ENCODE assay signal across 10 cellular contexts in the genomic region with DNA sequence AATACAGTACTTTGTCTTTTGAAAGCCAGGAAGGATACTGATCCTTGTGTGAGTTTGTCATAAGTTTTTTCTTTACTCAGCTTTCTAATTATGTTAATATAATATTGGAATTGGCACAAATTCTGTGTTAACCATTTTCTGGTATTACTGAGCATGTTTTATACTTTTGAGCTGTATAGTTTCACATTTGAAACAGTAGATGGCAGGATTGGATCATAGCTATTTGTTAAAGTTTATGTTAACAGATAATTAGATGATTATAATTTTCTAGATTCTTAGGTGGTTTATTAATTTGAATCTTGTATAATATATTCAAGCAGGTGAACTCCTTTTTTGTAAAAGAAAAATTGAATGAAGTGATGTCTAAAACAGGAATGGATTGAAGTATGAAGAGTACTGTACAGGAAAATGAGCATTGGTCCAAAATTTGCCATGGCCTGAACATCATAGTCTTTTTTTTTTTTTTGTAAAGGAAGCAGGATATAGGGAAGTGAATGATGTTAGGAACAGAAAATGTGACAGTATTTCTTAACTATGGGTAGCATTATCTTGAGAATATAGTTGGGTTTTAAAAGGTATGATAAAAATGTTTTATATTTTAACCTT.
DNase-seq lines count a peak whose midpoint lies in the region; ATAC-seq, FAIRE-seq and TF ChIP-seq lines count a peak whose summit lies in the region.
"Had no signal": no experiment of that assay in that cellular context is flagged by ENCODE, and none has a peak within 500 bp of the region (broad histone marks: within the 10 kb centered on the region; RNA-seq: fewer than 3 reads in every experiment).

No MANE protein-coding gene starts in this region.

- H3K4me1 Mint-ChIP-seq in chondrocyte (ENCODE audit: low read depth) (no peaks in the 10 kb centered on the region), GM23338 (no peaks in the 10 kb centered on the region; the same call in 2 of the 3 replicates)

- H3K36me3 ChIP-seq in MM.1S (replicated peaks; ENCODE audit: insufficient read depth, low read length) (no peaks in the 10 kb centered on the region), pancreas (no peaks in the 10 kb centered on the region), GM23338 (ENCODE audit: insufficient read depth) (no peaks in the 10 kb centered on the region)
- H3K36me3 ChIP-seq: BLaER1 had no signal

- H3K4me1 ChIP-seq in MM.1S (ENCODE audit: low read length) (no peaks in the 10 kb centered on the region), pancreas (peaks cover 0 to 7% (median 0%) of the 10 kb centered on the region in 3 donors), GM23338 (ENCODE audit: insufficient read depth) (no peaks in the 10 kb centered on the region)
- H3K4me1 ChIP-seq: BLaER1 had no signal

- H3K36me3 Mint-ChIP-seq in chondrocyte (ENCODE audit: low read depth) (no peaks in the 10 kb centered on the region), GM23338 (ENCODE audit: low read depth) (no peaks in the 10 kb centered on the region)

- no peaks in the 10 kb centered on the region for H3K27me3 ChIP-seq in MM.1S (replicated peaks; ENCODE audit: insufficient read depth, low read length)
- H3K27me3 ChIP-seq in pancreas, result no peaks in the 10 kb centered on the region
- no peaks in the 10 kb centered on the region for H3K27me3 ChIP-seq in GM23338 (ENCODE audit: insufficient read depth)
- H3K27me3 ChIP-seq: BLaER1 had no signal

- H3K27me3 Mint-ChIP-seq in chondrocyte (ENCODE audit: low read depth) (no peaks in the 10 kb centered on the region), GM23338 (ENCODE audit: insufficient read depth, low read depth, poor library complexity) (no peaks in the 10 kb centered on the region)

- H3K9me3 Mint-ChIP-seq in chondrocyte (ENCODE audit: low read depth) (no peaks in the 10 kb centered on the region), GM23338 (no peaks in the 10 kb centered on the region)

- DNase-seq in NCI-H2107 treated with DMSO at 0.1 percent for 48 hours (lab: John Stamatoyannopoulos, UW; ENCODE audit: unreplicated experiment) (peak; percentile 15), NCI-H2107 (lab: John Stamatoyannopoulos, UW) (no peak), MM.1S (peak; percentile 25), chondrocyte (ENCODE audit: low spot score) (no peak), pancreas (no peak), GM23338 (ENCODE audit: low spot score) (no peak), SHP77 treated with DMSO at 0.1 percent for 48 hours (lab: John Stamatoyannopoulos, UW) (no peak)
- DNase-seq: foreskin melanocyte had no signal

- H4K20me1 ChIP-seq in MM.1S (ENCODE audit: insufficient read depth, low read length) (no peaks in the 10 kb centered on the region), GM23338 (replicated peaks; ENCODE audit: insufficient read depth) (no peaks in the 10 kb centered on the region)
- H4K20me1 ChIP-seq: BLaER1 had no signal

- H2AFZ ChIP-seq in MM.1S (ENCODE audit: low read length) (no peak overlapping the region), GM23338 (no peak overlapping the region)

- H3K4me2 ChIP-seq in MM.1S (ENCODE audit: low read depth, low read length), result no peak overlapping the region
- no peak overlapping the region for H3K4me2 ChIP-seq in GM23338
- H3K4me2 ChIP-seq: BLaER1 had no signal

- H3K9me2 ChIP-seq in MM.1S (replicated peaks; ENCODE audit: insufficient read depth, low read length) (no peaks in the 10 kb centered on the region), GM23338 (ENCODE audit: insufficient read depth) (no peaks in the 10 kb centered on the region)

- H3K27ac ChIP-seq in MM.1S (ENCODE audit: low read length) (no peak overlapping the region), pancreas (no peak overlapping the region), GM23338 (ENCODE audit: low read depth) (no peak overlapping the region)
- H3K27ac ChIP-seq: BLaER1 had no signal

- no peak overlapping the region for H3K9ac ChIP-seq in MM.1S (ENCODE audit: low read length)
- H3K9ac ChIP-seq: BLaER1 had no signal

- H3K4me3 Mint-ChIP-seq in chondrocyte (ENCODE audit: unreplicated experiment) (no peak overlapping the region), GM23338 (no peak overlapping the region)

- intact Hi-C loops in pancreas (cut with DNase I), result loop anchor here in 1 of 3 donors (10.0 kb wide), 1 partner anchor 115 kb away; no protein-coding TSS in a partner anchor

- FAIRE-seq in pancreas (lab: Jason Lieb, UNC), result peak; percentile 86

- H3K9me3 ChIP-seq in MM.1S (replicated peaks; ENCODE audit: insufficient read depth, low read length) (no peaks in the 10 kb centered on the region), pancreas (no peaks in the 10 kb centered on the region)
- H3K9me3 ChIP-seq: BLaER1 had no signal

- no peak overlapping the region for H3K27ac Mint-ChIP-seq in chondrocyte (ENCODE audit: unreplicated experiment)
- no peak overlapping the region for H3K27ac Mint-ChIP-seq in GM23338

- TF ChIP-seq CTCF in MM.1S (IDR thresholded peaks at IDR 0.05; ENCODE audit: low read length), result peak; percentile 52
- TF ChIP-seq CTCF in chondrocyte (IDR thresholded peaks at IDR 0.05), result peak; percentile 86
- TF ChIP-seq CTCF in pancreas (IDR thresholded peaks at IDR 0.05), result peak in 1 of 4 donors; percentile 27
- TF ChIP-seq CTCF in GM23338 (conservative IDR thresholded peaks at IDR 0.05; ENCODE audit: low read depth in 2 of 2), result peak in 1 of 2 experiments; percentile 48; a peak in 3 of 4 replicates

- no peaks in the 10 kb centered on the region for H3F3A ChIP-seq in MM.1S (ENCODE audit: insufficient read depth, low read length)
- no peaks in the 10 kb centered on the region for H3F3A ChIP-seq in GM23338 (replicated peaks; ENCODE audit: low read depth)

- peak in 2 of 4 donors; percentile 38 to 51 for ATAC-seq in pancreas
- ATAC-seq in GM23338, result no peak
- ATAC-seq in GM21381 (IDR thresholded peaks at IDR 0.05; ENCODE audit: unreplicated experiment), result no peak

- H3K79me2 ChIP-seq in MM.1S (ENCODE audit: low read length) (no peaks in the 10 kb centered on the region), GM23338 (replicated peaks; ENCODE audit: insufficient read depth) (no peaks in the 10 kb centered on the region)

- H3K4me3 ChIP-seq in MM.1S (ENCODE audit: low read length) (no peak overlapping the region), pancreas (no peak overlapping the region), GM23338 (no peak overlapping the region)
- H3K4me3 ChIP-seq: BLaER1 had no signal

TF ChIP-seq in GM23338, 12 proteins besides CTCF, POLR2A, EP300 and RAD21 (continues in another document):
- TF ChIP-seq, protein P1, sequence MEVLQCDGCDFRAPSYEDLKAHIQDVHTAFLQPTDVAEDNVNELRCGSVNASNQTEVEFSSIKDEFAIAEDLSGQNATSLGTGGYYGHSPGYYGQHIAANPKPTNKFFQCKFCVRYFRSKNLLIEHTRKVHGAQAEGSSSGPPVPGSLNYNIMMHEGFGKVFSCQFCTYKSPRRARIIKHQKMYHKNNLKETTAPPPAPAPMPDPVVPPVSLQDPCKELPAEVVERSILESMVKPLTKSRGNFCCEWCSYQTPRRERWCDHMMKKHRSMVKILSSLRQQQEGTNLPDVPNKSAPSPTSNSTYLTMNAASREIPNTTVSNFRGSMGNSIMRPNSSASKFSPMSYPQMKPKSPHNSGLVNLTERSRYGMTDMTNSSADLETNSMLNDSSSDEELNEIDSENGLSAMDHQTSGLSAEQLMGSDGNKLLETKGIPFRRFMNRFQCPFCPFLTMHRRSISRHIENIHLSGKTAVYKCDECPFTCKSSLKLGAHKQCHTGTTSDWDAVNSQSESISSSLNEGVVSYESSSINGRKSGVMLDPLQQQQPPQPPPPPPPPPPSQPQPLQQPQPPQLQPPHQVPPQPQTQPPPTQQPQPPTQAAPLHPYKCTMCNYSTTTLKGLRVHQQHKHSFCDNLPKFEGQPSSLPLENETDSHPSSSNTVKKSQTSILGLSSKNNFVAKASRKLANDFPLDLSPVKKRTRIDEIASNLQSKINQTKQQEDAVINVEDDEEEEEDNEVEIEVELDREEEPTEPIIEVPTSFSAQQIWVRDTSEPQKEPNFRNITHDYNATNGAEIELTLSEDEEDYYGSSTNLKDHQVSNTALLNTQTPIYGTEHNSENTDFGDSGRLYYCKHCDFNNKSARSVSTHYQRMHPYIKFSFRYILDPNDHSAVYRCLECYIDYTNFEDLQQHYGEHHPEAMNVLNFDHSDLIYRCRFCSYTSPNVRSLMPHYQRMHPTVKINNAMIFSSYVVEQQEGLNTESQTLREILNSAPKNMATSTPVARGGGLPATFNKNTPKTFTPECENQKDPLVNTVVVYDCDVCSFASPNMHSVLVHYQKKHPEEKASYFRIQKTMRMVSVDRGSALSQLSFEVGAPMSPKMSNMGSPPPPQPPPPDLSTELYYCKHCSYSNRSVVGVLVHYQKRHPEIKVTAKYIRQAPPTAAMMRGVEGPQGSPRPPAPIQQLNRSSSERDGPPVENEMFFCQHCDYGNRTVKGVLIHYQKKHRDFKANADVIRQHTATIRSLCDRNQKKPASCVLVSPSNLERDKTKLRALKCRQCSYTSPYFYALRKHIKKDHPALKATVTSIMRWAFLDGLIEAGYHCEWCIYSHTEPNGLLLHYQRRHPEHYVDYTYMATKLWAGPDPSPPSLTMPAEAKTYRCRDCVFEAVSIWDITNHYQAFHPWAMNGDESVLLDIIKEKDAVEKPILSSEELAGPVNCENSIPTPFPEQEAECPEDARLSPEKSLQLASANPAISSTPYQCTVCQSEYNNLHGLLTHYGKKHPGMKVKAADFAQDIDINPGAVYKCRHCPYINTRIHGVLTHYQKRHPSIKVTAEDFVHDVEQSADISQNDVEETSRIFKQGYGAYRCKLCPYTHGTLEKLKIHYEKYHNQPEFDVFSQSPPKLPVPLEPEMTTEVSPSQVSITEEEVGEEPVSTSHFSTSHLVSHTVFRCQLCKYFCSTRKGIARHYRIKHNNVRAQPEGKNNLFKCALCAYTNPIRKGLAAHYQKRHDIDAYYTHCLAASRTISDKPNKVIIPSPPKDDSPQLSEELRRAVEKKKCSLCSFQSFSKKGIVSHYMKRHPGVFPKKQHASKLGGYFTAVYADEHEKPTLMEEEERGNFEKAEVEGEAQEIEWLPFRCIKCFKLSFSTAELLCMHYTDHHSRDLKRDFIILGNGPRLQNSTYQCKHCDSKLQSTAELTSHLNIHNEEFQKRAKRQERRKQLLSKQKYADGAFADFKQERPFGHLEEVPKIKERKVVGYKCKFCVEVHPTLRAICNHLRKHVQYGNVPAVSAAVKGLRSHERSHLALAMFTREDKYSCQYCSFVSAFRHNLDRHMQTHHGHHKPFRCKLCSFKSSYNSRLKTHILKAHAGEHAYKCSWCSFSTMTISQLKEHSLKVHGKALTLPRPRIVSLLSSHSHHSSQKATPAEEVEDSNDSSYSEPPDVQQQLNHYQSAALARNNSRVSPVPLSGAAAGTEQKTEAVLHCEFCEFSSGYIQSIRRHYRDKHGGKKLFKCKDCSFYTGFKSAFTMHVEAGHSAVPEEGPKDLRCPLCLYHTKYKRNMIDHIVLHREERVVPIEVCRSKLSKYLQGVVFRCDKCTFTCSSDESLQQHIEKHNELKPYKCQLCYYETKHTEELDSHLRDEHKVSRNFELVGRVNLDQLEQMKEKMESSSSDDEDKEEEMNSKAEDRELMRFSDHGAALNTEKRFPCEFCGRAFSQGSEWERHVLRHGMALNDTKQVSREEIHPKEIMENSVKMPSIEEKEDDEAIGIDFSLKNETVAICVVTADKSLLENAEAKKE (CRISPR knock-in tag; IDR thresholded peaks at IDR 0.05), result no peak
- TF ChIP-seq ZNF114 (CRISPR knock-in tag; IDR thresholded peaks at IDR 0.05) (no peak), JUNB (IDR thresholded peaks at IDR 0.05; ENCODE audit: unreplicated experiment) (no peak)

Comparison
In these comparisons a context has a peak if more than half of its experiments do, and no peak if none do; other contexts are left out.
1. DNase-seq: peak in NCI-H2107 treated with DMSO at 0.1 percent for 48 hours (single experiment) and MM.1S (single experiment); none in NCI-H2107 (single experiment), chondrocyte (single experiment), pancreas (0 of 6), GM23338 (single experiment) and SHP77 treated with DMSO at 0.1 percent for 48 hours (single experiment).